Comparison of ENCODE assay signal across 1 cellular context in the genomic region with DNA sequence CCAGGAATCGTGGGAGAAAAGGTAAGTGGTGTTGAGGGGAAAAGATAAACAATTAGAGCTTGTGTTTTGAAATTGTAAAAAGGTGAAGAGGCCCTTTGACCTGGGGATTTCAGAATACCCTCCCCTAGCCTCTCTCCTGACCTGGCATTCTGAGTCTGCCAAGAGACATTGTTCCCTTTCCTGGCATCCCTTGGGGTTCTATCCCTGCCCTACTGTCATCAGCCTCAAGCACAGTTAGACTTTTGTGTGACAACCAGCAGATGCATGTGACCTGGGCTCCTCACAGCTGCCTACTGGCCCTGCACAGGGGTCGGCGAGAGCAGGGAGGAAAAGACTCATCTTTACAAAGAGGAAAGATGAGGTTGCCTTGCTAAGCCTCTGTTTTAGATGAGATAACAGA.
TF ChIP-seq lines count a peak whose summit lies in the region.

No MANE protein-coding gene starts in this region.

TF ChIP-seq in IMR-90, 13 proteins besides CTCF, POLR2A, EP300 and RAD21 (continued from another document):
- TF ChIP-seq ELK1 (IDR thresholded peaks at IDR 0.05; ENCODE audit: borderline replicate concordance, low read depth, low read length) (no peak), NFE2L2 (IDR thresholded peaks at IDR 0.05; ENCODE audit: low read depth, low read length) (no peak), MAZ (IDR thresholded peaks at IDR 0.05; ENCODE audit: borderline replicate concordance, low read depth, low read length) (no peak), MAFK (IDR thresholded peaks at IDR 0.05; ENCODE audit: low read depth, low read length) (no peak), CEBPB (IDR thresholded peaks at IDR 0.05; ENCODE audit: low read depth, low read length) (no peak), BHLHE40 (IDR thresholded peaks at IDR 0.05; ENCODE audit: low read depth, low read length) (no peak)
